Comparison of ENCODE assay signal across 8 cellular contexts in genomic region chr14:60349663-60350365, GRCh38.
DNase-seq lines count a peak whose midpoint lies in the region; ATAC-seq and TF ChIP-seq lines count a peak whose summit lies in the region.

No MANE protein-coding gene starts in this region.

- H3K9me3 ChIP-seq in body of pancreas (no peaks in the 10 kb centered on the region), stomach (no peaks in the 10 kb centered on the region)

- TF ChIP-seq POLR2A in body of pancreas (IDR thresholded peaks at IDR 0.05) (no peak), stomach (IDR thresholded peaks at IDR 0.05) (no peak)

- H3K36me3 ChIP-seq in body of pancreas (replicated peaks in 1 of 2; ENCODE audit: insufficient read depth in 1 of 2, low read depth in 2 of 2) = no peaks in the 10 kb centered on the region
- no peaks in the 10 kb centered on the region for H3K36me3 ChIP-seq in stomach

- peaks cover 8% of the 10 kb centered on the region for H3K4me1 ChIP-seq in body of pancreas
- peaks cover 0 to 14% (median 4%) of the 10 kb centered on the region in 4 donors for H3K4me1 ChIP-seq in stomach

- peak; percentile 35 to 41 for DNase-seq in AML-193 (lab: John Stamatoyannopoulos, UW)
- peak; percentile 13 for DNase-seq in NCI-H510A (lab: John Stamatoyannopoulos, UW)
- peak; percentile 32 to 49 (median 36) for DNase-seq in body of pancreas
- peak; percentile 58 for DNase-seq in iris pigment epithelial cell (ENCODE audit: low read depth)
- DNase-seq in stomach = peak; percentile 33

- TF ChIP-seq EP300 in stomach (IDR thresholded peaks at IDR 0.05) = no peak

- ATAC-seq in HG03342 (IDR thresholded peaks at IDR 0.05; ENCODE audit: unreplicated experiment) = peak; percentile 74
- ATAC-seq in body of pancreas = peak; percentile 64
- ATAC-seq in HG02763 (IDR thresholded peaks at IDR 0.05; ENCODE audit: unreplicated experiment) = no peak

- H3K27ac ChIP-seq in body of pancreas = no peak overlapping the region
- no peak overlapping the region for H3K27ac ChIP-seq in stomach

- H3K27me3 ChIP-seq in body of pancreas (no peaks in the 10 kb centered on the region), stomach (no peaks in the 10 kb centered on the region)

- peak; percentile 44; the same call in 1 of the 2 replicates for TF ChIP-seq CTCF in GM12874 (IDR thresholded peaks at IDR 0.05; ENCODE audit: insufficient read depth, low read depth, low read length)
- peak; percentile 45 to 73 (median 59) for TF ChIP-seq CTCF in body of pancreas (IDR thresholded peaks at IDR 0.05)
- peak in 4 of 7 experiments; percentile 35 to 66 (median 57) for TF ChIP-seq CTCF in stomach (IDR thresholded peaks at IDR 0.05)

- WGBS in body of pancreas, 2 donors = 50 to 54% methylated on average over 8 of the region's 8 CpGs
- WGBS in stomach, 5 donors = 52 to 56% (median 55%) methylated on average over 8 of the region's 8 CpGs

- H3K4me3 ChIP-seq in body of pancreas (no peak overlapping the region), stomach (no peak overlapping the region)

- intact Hi-C loops in body of pancreas (cut with DNase I) (loop anchor here (10.0 kb wide), 1 partner anchor 905 kb away; no protein-coding TSS in a partner anchor), stomach (cut with DNase I; ENCODE audit: low total_unique reads) (no loop called here)
